In genomic region chr6:15263780-15264374, GRCh38 we compare ENCODE assay signal across 12 cellular contexts. TPM values are rescaled to one million over a fixed set of nuclear protein-coding genes. Genes with fewer than 3 reads are reported as not detected.
DNase-seq lines count a peak whose midpoint lies in the region; ATAC-seq and TF ChIP-seq lines count a peak whose summit lies in the region.
"Had no signal": no experiment of that assay in that cellular context is flagged by ENCODE, and none has a peak within 500 bp of the region (broad histone marks: within the 10 kb centered on the region; RNA-seq: fewer than 3 reads in every experiment).

No MANE protein-coding gene starts in this region.

- H3K9me3 Mint-ChIP-seq in activated CD4-positive, alpha-beta T cell treated with anti-CD3 and anti-CD28 coated beads for 36 hours (ENCODE audit: low read depth) = no peaks in the 10 kb centered on the region
- H3K9me3 Mint-ChIP-seq in T-cell (no peaks in the 10 kb centered on the region), progenitor cell of endocrine pancreas (ENCODE audit: low read depth) (no peaks in the 10 kb centered on the region)
- H3K9me3 Mint-ChIP-seq in effector memory CD8-positive, alpha-beta T cell = no peaks in the 10 kb centered on the region

- peak overlapping the region; percentile 80 for H3K27ac Mint-ChIP-seq in activated CD4-positive, alpha-beta T cell treated with anti-CD3 and anti-CD28 coated beads for 36 hours
- no peak overlapping the region for H3K27ac Mint-ChIP-seq in T-cell
- H3K27ac Mint-ChIP-seq in effector memory CD8-positive, alpha-beta T cell = peak overlapping the region; percentile 27 to 52
- peak overlapping the region; percentile 12 for H3K27ac Mint-ChIP-seq in progenitor cell of endocrine pancreas

- TF ChIP-seq CTCF in progenitor cell of endocrine pancreas (IDR thresholded peaks at IDR 0.05; ENCODE audit: unreplicated experiment) = no peak

- H3K4me1 Mint-ChIP-seq in activated CD4-positive, alpha-beta T cell treated with anti-CD3 and anti-CD28 coated beads for 36 hours = peaks cover 95% of the 10 kb centered on the region
- peaks cover 92 to 99% (median 94%) of the 10 kb centered on the region in 3 donors for H3K4me1 Mint-ChIP-seq in T-cell
- peaks cover 64 to 79% of the 10 kb centered on the region in 2 donors for H3K4me1 Mint-ChIP-seq in effector memory CD8-positive, alpha-beta T cell (ENCODE audit: low read depth in 2 of 2)
- H3K4me1 Mint-ChIP-seq in progenitor cell of endocrine pancreas (ENCODE audit: low read depth) = peaks cover 70% of the 10 kb centered on the region

- peaks cover 46% of the 10 kb centered on the region for H3K36me3 Mint-ChIP-seq in activated CD4-positive, alpha-beta T cell treated with anti-CD3 and anti-CD28 coated beads for 36 hours (ENCODE audit: low read depth)
- H3K36me3 Mint-ChIP-seq in T-cell (peaks cover 6% of the 10 kb centered on the region), progenitor cell of endocrine pancreas (ENCODE audit: insufficient read depth) (peaks cover 2% of the 10 kb centered on the region)
- peaks cover 8% of the 10 kb centered on the region for H3K36me3 Mint-ChIP-seq in effector memory CD8-positive, alpha-beta T cell (ENCODE audit: insufficient read depth)

- CTCF ChIA-PET in activated CD4-positive, alpha-beta T cell treated with anti-CD3 and anti-CD28 coated beads for 36 hours (lab: Charles Lee) = interaction anchor here (0.5 to 1.2 kb wide), 3 partner anchors 11 to 740 kb away, joined by 3 read pairs; no protein-coding TSS in a partner anchor
- CTCF ChIA-PET in T-cell (lab: Charles Lee) = interaction anchor here in 1 of 2 donors (0.6 kb wide), 1 partner anchor 13 kb away, joined by 3 read pairs; no protein-coding TSS in a partner anchor

- intact Hi-C loops in activated CD4-positive, alpha-beta T cell treated with anti-CD3 and anti-CD28 coated beads for 36 hours (cut with DNase I, micrococcal nuclease) = no loop called here

- H3K27me3 Mint-ChIP-seq in activated CD4-positive, alpha-beta T cell treated with anti-CD3 and anti-CD28 coated beads for 36 hours = no peaks in the 10 kb centered on the region
- H3K27me3 Mint-ChIP-seq in T-cell (no peaks in the 10 kb centered on the region), progenitor cell of endocrine pancreas (no peaks in the 10 kb centered on the region)
- H3K27me3 Mint-ChIP-seq in effector memory CD8-positive, alpha-beta T cell = no peaks in the 10 kb centered on the region

- POLR2A ChIA-PET in activated CD4-positive, alpha-beta T cell treated with anti-CD3 and anti-CD28 coated beads for 36 hours (lab: Charles Lee) = no interaction called here
- POLR2A ChIA-PET in T-cell (lab: Charles Lee) = interaction anchor here in 1 of 2 donors (1.1 kb wide), 1 partner anchor 16 kb away, joined by 4 read pairs; no protein-coding TSS in a partner anchor

- H3K4me3 Mint-ChIP-seq in activated CD4-positive, alpha-beta T cell treated with anti-CD3 and anti-CD28 coated beads for 36 hours = peak overlapping the region; percentile 53
- H3K4me3 Mint-ChIP-seq in T-cell = peak overlapping the region in 2 of 3 donors; percentile 10 to 61
- H3K4me3 Mint-ChIP-seq in effector memory CD8-positive, alpha-beta T cell = no peak overlapping the region
- H3K4me3 Mint-ChIP-seq in progenitor cell of endocrine pancreas (ENCODE audit: low read depth) = no peak overlapping the region

- DNase-seq in activated CD4-positive, alpha-beta T cell treated with anti-CD3 and anti-CD28 coated beads for 36 hours = no peak
- no peak for DNase-seq in activated CD4-positive, alpha-beta T cell treated with anti-CD3 and anti-CD28 coated beads for 1 hour
- no peak for DNase-seq in T-cell
- DNase-seq in effector memory CD8-positive, alpha-beta T cell = no peak
- DNase-seq in progenitor cell of endocrine pancreas (ENCODE audit: low spot score, unreplicated experiment) = no peak
- DNase-seq in NCI-H226 = no peak
- no peak for DNase-seq in OCI-M2 (lab: John Stamatoyannopoulos, UW; ENCODE audit: unreplicated experiment)
- no peak for DNase-seq in NCI-H2227 treated with DMSO at 0.1 percent for 48 hours (lab: John Stamatoyannopoulos, UW)
- DNase-seq: H7, mesenchymal stem cell, NCI-H187 treated with DMSO at 0.1 percent for 48 hours had no signal

- ATAC-seq in activated CD4-positive, alpha-beta T cell treated with anti-CD3 and anti-CD28 coated beads for 36 hours = no peak
- no peak for ATAC-seq in T-cell (replicated peaks in 1 of 4)
- no peak for ATAC-seq in effector memory CD8-positive, alpha-beta T cell (replicated peaks)
- ATAC-seq: A549 had no signal

RNA-seq across cellular contexts. Expression of gene JARID2, which starts 18.0 kb away (rescaled TPM):
- total RNA-seq in activated CD4-positive, alpha-beta T cell treated with anti-CD3 and anti-CD28 coated beads for 36 hours = 10 to 100 TPM; 43.0 to 48.6 TPM
- total RNA-seq in T-cell (10 to 100 TPM; 19.8 to 27.9 (median 21.6) TPM), progenitor cell of endocrine pancreas (60.9 and 65.6 TPM in 2 replicates)

Comparison
In these comparisons a context has a peak if more than half of its experiments do, and no peak if none do; other contexts are left out.
1. H3K27ac Mint-ChIP-seq: peak in activated CD4-positive, alpha-beta T cell treated with anti-CD3 and anti-CD28 coated beads for 36 hours (single experiment), effector memory CD8-positive, alpha-beta T cell (2 of 2) and progenitor cell of endocrine pancreas (single experiment); none in T-cell (0 of 2).
2. H3K4me3 Mint-ChIP-seq: peak in activated CD4-positive, alpha-beta T cell treated with anti-CD3 and anti-CD28 coated beads for 36 hours (single experiment) and T-cell (2 of 3); none in effector memory CD8-positive, alpha-beta T cell (0 of 2) and progenitor cell of endocrine pancreas (single experiment).